17 cellular contexts compared by ENCODE assay signal in genomic region chr11:134355656-134356055, GRCh38. TPM values are rescaled to one million over a fixed set of nuclear protein-coding genes. Genes with fewer than 3 reads are reported as not detected.
"Had no signal": no experiment of that assay in that cellular context is flagged by ENCODE, and none has a peak within 500 bp of the region (broad histone marks: within the 10 kb centered on the region; RNA-seq: fewer than 3 reads in every experiment).

No MANE protein-coding gene starts in this region.

- H3K27me3 ChIP-seq: ascending aorta, stomach, vagina had no signal

- H3K4me1 ChIP-seq: ascending aorta, vagina had no signal

- H3K9me3 ChIP-seq: ascending aorta, stomach, thoracic aorta, vagina had no signal

- DNase-seq: activated CD4-positive, alpha-beta memory T cell treated with anti-CD3 and anti-CD28 coated beads for 36 hours; activated CD8-positive, alpha-beta memory T cell treated with anti-CD3 and anti-CD28 coated beads, Interleukin-2, amount 10 ng/mL, durations not matched to agents 7 days and 5 days; activated naive CD4-positive, alpha-beta T cell treated with anti-CD3 and anti-CD28 coated beads, Interleukin-2, amount 10 ng/mL, durations not matched to agents 7 days and 5 days; activated T-cell treated with anti-CD3 and anti-CD28 coated beads, Interleukin-2, amount 50 U/mL, for 24 hours; hippocampal formation; left ventricle myocardium superior; occipital lobe; spleen; stimulated activated CD4-positive, alpha-beta T cell treated with anti-CD3 and anti-CD28 coated beads, Interleukin-1b, Interleukin-23, amount 100 ng/mL, for 48 hours; stomach; T-cell; T1000 had no signal

- H3K4me3 ChIP-seq: ascending aorta, spleen, stomach, thoracic aorta, vagina had no signal

- H3K27ac ChIP-seq: ascending aorta, spleen, stomach, thoracic aorta, vagina had no signal

- H3K36me3 ChIP-seq: ascending aorta, spleen, stomach, thoracic aorta, vagina had no signal

RNA-seq across cellular contexts. Expression of gene B3GAT1, which starts 56.4 kb away (rescaled TPM):
- total RNA-seq: dermis microvascular lymphatic vessel endothelial cell, pulmonary artery endothelial cell had no signal
